ENCODE assay signal across 1 cellular context in the genomic region with DNA sequence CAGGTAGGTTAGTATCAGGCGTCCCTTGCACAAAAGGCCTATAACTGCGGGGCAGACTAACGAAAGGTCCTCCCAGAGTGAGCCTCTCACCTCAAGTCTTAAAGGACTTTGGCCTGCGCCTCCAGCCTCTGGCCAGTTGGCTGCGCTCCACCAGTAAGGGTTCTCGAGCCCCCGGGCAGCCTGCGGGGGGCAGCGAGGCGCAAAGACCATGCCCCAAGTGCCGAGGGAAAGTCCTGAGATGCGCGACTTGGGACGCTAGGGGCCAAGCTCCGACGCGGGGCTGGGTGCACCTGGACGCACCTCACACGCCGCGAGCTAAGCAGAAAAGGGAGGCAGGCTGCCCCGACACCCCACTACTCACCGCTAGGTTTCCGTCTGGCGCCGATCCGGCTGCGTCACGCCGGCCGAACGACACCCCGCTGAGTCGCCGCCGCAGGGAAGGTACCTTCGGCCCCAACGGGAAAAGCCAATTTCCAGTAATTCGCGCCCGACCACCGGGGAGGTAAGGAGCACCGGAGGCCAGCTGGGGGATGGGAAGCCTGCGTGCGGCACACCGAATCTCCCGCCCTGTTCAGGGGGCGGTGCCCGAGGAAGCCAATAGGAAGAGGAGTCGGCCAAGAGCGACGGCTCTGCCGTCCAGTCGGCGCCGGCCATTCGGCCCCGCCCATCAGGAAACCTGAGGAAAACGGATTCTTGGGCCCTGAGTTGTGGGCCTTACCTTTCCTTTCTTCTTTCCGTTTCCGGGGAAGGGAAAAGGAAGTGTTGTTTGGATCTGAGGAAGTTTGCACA.
A peak's percentile ranks its signal among the peaks of the same experiment; 100 is the strongest.
TF ChIP-seq lines count a peak whose summit lies in the region.

A gene (minus strand): TSS at position 532 of the 789 bp plus-strand sequence. CDS start 5,537 bp downstream, outside the sequence.

TF ChIP-seq in HepG2, 621 proteins besides CTCF, POLR2A, EP300 and RAD21 (continued from another document and continues in another):
- TF ChIP-seq, protein P1, sequence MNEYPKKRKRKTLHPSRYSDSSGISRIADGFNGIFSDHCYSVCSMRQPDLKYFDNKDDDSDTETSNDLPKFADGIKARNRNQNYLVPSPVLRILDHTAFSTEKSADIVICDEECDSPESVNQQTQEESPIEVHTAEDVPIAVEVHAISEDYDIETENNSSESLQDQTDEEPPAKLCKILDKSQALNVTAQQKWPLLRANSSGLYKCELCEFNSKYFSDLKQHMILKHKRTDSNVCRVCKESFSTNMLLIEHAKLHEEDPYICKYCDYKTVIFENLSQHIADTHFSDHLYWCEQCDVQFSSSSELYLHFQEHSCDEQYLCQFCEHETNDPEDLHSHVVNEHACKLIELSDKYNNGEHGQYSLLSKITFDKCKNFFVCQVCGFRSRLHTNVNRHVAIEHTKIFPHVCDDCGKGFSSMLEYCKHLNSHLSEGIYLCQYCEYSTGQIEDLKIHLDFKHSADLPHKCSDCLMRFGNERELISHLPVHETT (CRISPR knock-in tag; conservative IDR thresholded peaks at IDR 0.05) = peak; percentile 97
- TF ChIP-seq ZNF724P (CRISPR knock-in tag; IDR thresholded peaks at IDR 0.05; ENCODE audit: borderline replicate concordance) (peak; percentile 93), RXRB (CRISPR knock-in tag; IDR thresholded peaks at IDR 0.05; ENCODE audit: borderline replicate concordance) (0 out of 2 replicates have a peak, but pooled peaks have one; percentile 22), ZMYM4 (CRISPR knock-in tag; IDR thresholded peaks at IDR 0.05) (peak; percentile 97), TBP (CRISPR knock-in tag; IDR thresholded peaks at IDR 0.05) (no peak), KDM4B (CRISPR knock-in tag; IDR thresholded peaks at IDR 0.05) (peak; percentile 44), ZNF30 (CRISPR knock-in tag; IDR thresholded peaks at IDR 0.05) (no peak), ZSCAN29 (CRISPR knock-in tag; conservative IDR thresholded peaks at IDR 0.05) (peak; percentile 79), PHF5A (CRISPR knock-in tag; IDR thresholded peaks at IDR 0.05; ENCODE audit: low read depth, unreplicated experiment) (peak; percentile 21), TRIM24 (CRISPR knock-in tag; IDR thresholded peaks at IDR 0.05) (no peak), AGO1 (IDR thresholded peaks at IDR 0.05; ENCODE audit: low read depth, low read length, poor library complexity, severe bottlenecking) (peak; percentile 82), SMARCC2 (IDR thresholded peaks at IDR 0.05) (no peak), ZNF674 (CRISPR knock-in tag; IDR thresholded peaks at IDR 0.05; ENCODE audit: low read depth) (peak; percentile 94; the same call in 1 of the 2 replicates), TEAD3 (CRISPR knock-in tag; optimal IDR thresholded peaks at IDR 0.05; ENCODE audit: borderline replicate concordance) (no peak), HOXA5 (CRISPR knock-in tag; IDR thresholded peaks at IDR 0.05) (peak; percentile 89; the same call in 1 of the 2 replicates), SETDB1 (CRISPR knock-in tag; IDR thresholded peaks at IDR 0.05; ENCODE audit: borderline replicate concordance) (0 out of 2 replicates have a peak, but pooled peaks have one; percentile 39), KDM5A (IDR thresholded peaks at IDR 0.05; ENCODE audit: borderline replicate concordance, low read length) (peak; percentile 77; the same call in 1 of the 2 replicates), ZFP90 (CRISPR knock-in tag; IDR thresholded peaks at IDR 0.05; ENCODE audit: borderline replicate concordance) (peak; percentile 59; the same call in 1 of the 2 replicates), SRF (IDR thresholded peaks at IDR 0.05; ENCODE audit: low read depth, low read length) (peak; percentile 32; the same call in 1 of the 2 replicates), ZNF562 (CRISPR knock-in tag; IDR thresholded peaks at IDR 0.05; ENCODE audit: borderline replicate concordance) (no peak), ZNF557 (CRISPR knock-in tag; IDR thresholded peaks at IDR 0.05) (peak; percentile 93; the same call in 1 of the 2 replicates), JUNB (CRISPR knock-in tag; IDR thresholded peaks at IDR 0.05; ENCODE audit: borderline replicate concordance) (no peak), SMAD9 (CRISPR knock-in tag; IDR thresholded peaks at IDR 0.05) (peak; percentile 95; the same call in 1 of the 2 replicates), ZFP82 (CRISPR knock-in tag; IDR thresholded peaks at IDR 0.05; ENCODE audit: borderline replicate concordance) (0 out of 2 replicates have a peak, but pooled peaks have one; percentile 19)
- TF ChIP-seq, protein P2, sequence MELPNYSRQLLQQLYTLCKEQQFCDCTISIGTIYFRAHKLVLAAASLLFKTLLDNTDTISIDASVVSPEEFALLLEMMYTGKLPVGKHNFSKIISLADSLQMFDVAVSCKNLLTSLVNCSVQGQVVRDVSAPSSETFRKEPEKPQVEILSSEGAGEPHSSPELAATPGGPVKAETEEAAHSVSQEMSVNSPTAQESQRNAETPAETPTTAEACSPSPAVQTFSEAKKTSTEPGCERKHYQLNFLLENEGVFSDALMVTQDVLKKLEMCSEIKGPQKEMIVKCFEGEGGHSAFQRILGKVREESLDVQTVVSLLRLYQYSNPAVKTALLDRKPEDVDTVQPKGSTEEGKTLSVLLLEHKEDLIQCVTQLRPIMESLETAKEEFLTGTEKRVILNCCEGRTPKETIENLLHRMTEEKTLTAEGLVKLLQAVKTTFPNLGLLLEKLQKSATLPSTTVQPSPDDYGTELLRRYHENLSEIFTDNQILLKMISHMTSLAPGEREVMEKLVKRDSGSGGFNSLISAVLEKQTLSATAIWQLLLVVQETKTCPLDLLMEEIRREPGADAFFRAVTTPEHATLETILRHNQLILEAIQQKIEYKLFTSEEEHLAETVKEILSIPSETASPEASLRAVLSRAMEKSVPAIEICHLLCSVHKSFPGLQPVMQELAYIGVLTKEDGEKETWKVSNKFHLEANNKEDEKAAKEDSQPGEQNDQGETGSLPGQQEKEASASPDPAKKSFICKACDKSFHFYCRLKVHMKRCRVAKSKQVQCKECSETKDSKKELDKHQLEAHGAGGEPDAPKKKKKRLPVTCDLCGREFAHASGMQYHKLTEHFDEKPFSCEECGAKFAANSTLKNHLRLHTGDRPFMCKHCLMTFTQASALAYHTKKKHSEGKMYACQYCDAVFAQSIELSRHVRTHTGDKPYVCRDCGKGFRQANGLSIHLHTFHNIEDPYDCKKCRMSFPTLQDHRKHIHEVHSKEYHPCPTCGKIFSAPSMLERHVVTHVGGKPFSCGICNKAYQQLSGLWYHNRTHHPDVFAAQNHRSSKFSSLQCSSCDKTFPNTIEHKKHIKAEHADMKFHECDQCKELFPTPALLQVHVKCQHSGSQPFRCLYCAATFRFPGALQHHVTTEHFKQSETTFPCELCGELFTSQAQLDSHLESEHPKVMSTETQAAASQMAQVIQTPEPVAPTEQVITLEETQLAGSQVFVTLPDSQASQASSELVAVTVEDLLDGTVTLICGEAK (IDR thresholded peaks at IDR 0.05) = no peak
- TF ChIP-seq, protein P2 (CRISPR knock-in tag; IDR thresholded peaks at IDR 0.05) = peak; percentile 72
- TF ChIP-seq, protein P3, sequence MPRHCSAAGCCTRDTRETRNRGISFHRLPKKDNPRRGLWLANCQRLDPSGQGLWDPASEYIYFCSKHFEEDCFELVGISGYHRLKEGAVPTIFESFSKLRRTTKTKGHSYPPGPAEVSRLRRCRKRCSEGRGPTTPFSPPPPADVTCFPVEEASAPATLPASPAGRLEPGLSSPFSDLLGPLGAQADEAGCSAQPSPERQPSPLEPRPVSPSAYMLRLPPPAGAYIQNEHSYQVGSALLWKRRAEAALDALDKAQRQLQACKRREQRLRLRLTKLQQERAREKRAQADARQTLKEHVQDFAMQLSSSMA (CRISPR knock-in tag; IDR thresholded peaks at IDR 0.05) = no peak
- TF ChIP-seq, protein P4, sequence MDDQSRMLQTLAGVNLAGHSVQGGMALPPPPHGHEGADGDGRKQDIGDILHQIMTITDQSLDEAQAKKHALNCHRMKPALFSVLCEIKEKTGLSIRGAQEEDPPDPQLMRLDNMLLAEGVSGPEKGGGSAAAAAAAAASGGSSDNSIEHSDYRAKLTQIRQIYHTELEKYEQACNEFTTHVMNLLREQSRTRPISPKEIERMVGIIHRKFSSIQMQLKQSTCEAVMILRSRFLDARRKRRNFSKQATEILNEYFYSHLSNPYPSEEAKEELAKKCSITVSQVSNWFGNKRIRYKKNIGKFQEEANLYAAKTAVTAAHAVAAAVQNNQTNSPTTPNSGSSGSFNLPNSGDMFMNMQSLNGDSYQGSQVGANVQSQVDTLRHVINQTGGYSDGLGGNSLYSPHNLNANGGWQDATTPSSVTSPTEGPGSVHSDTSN (CRISPR knock-in tag; IDR thresholded peaks at IDR 0.05; ENCODE audit: borderline replicate concordance) = peak; percentile 98; the same call in 1 of the 2 replicates
- TF ChIP-seq, protein P5, sequence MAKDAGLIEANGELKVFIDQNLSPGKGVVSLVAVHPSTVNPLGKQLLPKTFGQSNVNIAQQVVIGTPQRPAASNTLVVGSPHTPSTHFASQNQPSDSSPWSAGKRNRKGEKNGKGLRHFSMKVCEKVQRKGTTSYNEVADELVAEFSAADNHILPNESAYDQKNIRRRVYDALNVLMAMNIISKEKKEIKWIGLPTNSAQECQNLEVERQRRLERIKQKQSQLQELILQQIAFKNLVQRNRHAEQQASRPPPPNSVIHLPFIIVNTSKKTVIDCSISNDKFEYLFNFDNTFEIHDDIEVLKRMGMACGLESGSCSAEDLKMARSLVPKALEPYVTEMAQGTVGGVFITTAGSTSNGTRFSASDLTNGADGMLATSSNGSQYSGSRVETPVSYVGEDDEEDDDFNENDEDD (CRISPR knock-in tag; IDR thresholded peaks at IDR 0.05; ENCODE audit: borderline replicate concordance) = peak; percentile 93
- TF ChIP-seq, protein P6, sequence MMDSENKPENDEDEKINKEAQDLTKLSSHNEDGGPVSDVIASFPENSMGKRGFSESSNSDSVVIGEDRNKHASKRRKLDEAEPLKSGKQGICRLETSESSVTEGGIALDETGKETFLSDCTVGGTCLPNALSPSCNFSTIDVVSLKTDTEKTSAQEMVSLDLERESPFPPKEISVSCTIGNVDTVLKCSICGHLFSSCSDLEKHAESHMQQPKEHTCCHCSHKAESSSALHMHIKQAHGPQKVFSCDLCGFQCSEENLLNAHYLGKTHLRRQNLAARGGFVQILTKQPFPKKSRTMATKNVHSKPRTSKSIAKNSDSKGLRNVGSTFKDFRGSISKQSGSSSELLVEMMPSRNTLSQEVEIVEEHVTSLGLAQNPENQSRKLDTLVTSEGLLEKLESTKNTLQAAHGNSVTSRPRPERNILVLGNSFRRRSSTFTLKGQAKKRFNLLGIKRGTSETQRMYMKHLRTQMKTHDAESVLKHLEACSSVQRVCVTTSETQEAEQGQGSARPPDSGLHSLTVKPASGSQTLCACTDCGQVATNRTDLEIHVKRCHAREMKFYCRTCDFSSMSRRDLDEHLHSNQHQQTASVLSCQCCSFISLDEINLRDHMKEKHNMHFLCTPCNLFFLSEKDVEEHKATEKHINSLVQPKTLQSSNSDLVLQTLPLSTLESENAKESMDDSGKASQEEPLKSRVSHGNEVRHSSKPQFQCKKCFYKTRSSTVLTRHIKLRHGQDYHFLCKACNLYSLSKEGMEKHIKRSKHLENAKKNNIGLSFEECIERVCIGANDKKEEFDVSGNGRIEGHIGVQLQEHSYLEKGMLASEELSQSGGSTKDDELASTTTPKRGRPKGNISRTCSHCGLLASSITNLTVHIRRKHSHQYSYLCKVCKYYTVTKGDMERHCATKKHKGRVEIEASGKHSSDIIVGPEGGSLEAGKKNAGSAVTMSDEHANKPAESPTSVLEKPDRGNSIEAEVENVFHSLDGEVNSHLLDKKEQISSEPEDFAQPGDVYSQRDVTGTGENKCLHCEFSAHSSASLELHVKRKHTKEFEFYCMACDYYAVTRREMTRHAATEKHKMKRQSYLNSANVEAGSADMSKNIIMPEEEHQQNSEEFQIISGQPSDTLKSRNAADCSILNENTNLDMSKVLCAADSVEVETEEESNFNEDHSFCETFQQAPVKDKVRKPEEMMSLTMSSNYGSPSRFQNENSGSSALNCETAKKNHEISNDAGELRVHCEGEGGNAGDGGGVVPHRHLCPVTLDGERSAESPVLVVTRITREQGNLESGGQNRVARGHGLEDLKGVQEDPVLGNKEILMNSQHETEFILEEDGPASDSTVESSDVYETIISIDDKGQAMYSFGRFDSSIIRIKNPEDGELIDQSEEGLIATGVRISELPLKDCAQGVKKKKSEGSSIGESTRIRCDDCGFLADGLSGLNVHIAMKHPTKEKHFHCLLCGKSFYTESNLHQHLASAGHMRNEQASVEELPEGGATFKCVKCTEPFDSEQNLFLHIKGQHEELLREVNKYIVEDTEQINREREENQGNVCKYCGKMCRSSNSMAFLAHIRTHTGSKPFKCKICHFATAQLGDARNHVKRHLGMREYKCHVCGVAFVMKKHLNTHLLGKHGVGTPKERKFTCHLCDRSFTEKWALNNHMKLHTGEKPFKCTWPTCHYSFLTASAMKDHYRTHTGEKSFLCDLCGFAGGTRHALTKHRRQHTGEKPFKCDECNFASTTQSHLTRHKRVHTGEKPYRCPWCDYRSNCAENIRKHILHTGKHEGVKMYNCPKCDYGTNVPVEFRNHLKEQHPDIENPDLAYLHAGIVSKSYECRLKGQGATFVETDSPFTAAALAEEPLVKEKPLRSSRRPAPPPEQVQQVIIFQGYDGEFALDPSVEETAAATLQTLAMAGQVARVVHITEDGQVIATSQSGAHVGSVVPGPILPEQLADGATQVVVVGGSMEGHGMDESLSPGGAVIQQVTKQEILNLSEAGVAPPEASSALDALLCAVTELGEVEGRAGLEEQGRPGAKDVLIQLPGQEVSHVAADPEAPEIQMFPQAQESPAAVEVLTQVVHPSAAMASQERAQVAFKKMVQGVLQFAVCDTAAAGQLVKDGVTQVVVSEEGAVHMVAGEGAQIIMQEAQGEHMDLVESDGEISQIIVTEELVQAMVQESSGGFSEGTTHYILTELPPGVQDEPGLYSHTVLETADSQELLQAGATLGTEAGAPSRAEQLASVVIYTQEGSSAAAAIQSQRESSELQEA (CRISPR knock-in tag; IDR thresholded peaks at IDR 0.05; ENCODE audit: not compliant biosample characterization) = peak; percentile 97
